8 cellular contexts compared by ENCODE assay signal in genomic region chr7:37212051-37212450, GRCh38.
DNase-seq lines count a peak whose midpoint lies in the region; ATAC-seq and TF ChIP-seq lines count a peak whose summit lies in the region.

No MANE protein-coding gene starts in this region.

- no peak for TF ChIP-seq CTCF in left ventricle myocardium inferior (IDR thresholded peaks at IDR 0.05; ENCODE audit: borderline replicate concordance)
- TF ChIP-seq CTCF in coronary artery (IDR thresholded peaks at IDR 0.05) = no peak
- TF ChIP-seq CTCF in vagina (IDR thresholded peaks at IDR 0.05) = no peak

- no peak for TF ChIP-seq POLR2A in vagina (IDR thresholded peaks at IDR 0.05)

- no peaks in the 10 kb centered on the region for H3K27me3 ChIP-seq in left ventricle myocardium inferior (ENCODE audit: low read depth)
- no peaks in the 10 kb centered on the region for H3K27me3 ChIP-seq in vagina

- no peaks in the 10 kb centered on the region for H3K36me3 ChIP-seq in left ventricle myocardium inferior
- no peaks in the 10 kb centered on the region for H3K36me3 ChIP-seq in vagina

- H3K27ac ChIP-seq in left ventricle myocardium inferior (replicated peaks) (peak overlapping the region; percentile 73), coronary artery (peak overlapping the region; percentile 73 to 79), vagina (peak overlapping the region; percentile 46)

- intact Hi-C loops in left ventricle myocardium inferior (cut with micrococcal nuclease) (no loop called here), Right ventricle myocardium superior (cut with DNase I) (no loop called here), vagina (cut with DNase I) (no loop called here)

- H3K4me3 ChIP-seq in left ventricle myocardium inferior = no peak overlapping the region
- H3K4me3 ChIP-seq in coronary artery = no peak overlapping the region
- H3K4me3 ChIP-seq in vagina = no peak overlapping the region

- ATAC-seq in Right ventricle myocardium superior (ENCODE audit: poor library complexity) (no peak), HG02973 (IDR thresholded peaks at IDR 0.05; ENCODE audit: unreplicated experiment) (peak; percentile 45)
- no peak for ATAC-seq in activated CD4-positive, CD25-positive, alpha-beta regulatory T cell treated with anti-CD3 and anti-CD28 coated beads, Interleukin-2, amount 50 U/mL, for 24 hours

- DNase-seq in left ventricle myocardium inferior (no peak), Right ventricle myocardium superior (no peak), coronary artery (ENCODE audit: low spot score) (no peak), vagina (ENCODE audit: extremely low spot score in 2 of 2) (no peak), dermis blood vessel endothelial cell (no peak), putamen (ENCODE audit: low spot score) (no peak)

- H3K9me3 ChIP-seq in left ventricle myocardium inferior (replicated peaks) (no peaks in the 10 kb centered on the region), vagina (no peaks in the 10 kb centered on the region)

- H3K4me1 ChIP-seq in left ventricle myocardium inferior (peaks cover 57% of the 10 kb centered on the region), vagina (peaks cover 28% of the 10 kb centered on the region)
